Comparison of ENCODE assay signal across 10 cellular contexts in genomic region chrX:133413218-133413925, GRCh38. TPM values are rescaled to one million over a fixed set of nuclear protein-coding genes. Genes with fewer than 3 reads are reported as not detected.
DNase-seq lines count a peak whose midpoint lies in the region; ATAC-seq and TF ChIP-seq lines count a peak whose summit lies in the region.
"Had no signal": no experiment of that assay in that cellular context is flagged by ENCODE, and none has a peak within 500 bp of the region (broad histone marks: within the 10 kb centered on the region; RNA-seq: fewer than 3 reads in every experiment).

No MANE protein-coding gene starts in this region.

- no peak for TF ChIP-seq CTCF in GM23338 (conservative IDR thresholded peaks at IDR 0.05; ENCODE audit: low read depth in 2 of 2)
- no peak for TF ChIP-seq CTCF in body of pancreas (IDR thresholded peaks at IDR 0.05)
- TF ChIP-seq CTCF in sigmoid colon (IDR thresholded peaks at IDR 0.05), result no peak
- TF ChIP-seq CTCF in MM.1S (IDR thresholded peaks at IDR 0.05; ENCODE audit: low read length), result no peak

- H3K4me2 ChIP-seq in GM23338 (peak overlapping the region; percentile 88), MM.1S (ENCODE audit: low read depth, low read length) (no peak overlapping the region)

- ATAC-seq in GM23338 (no peak), body of pancreas (no peak), GM19351 (IDR thresholded peaks at IDR 0.05; ENCODE audit: unreplicated experiment) (no peak)
- ATAC-seq: activated naive CD8-positive, alpha-beta T cell treated with anti-CD3 and anti-CD28 coated beads, Interleukin-2, amount 50 U/mL, for 24 hours had no signal

- H3K4me1 Mint-ChIP-seq in GM23338, result peaks cover 54% of the 10 kb centered on the region

- peaks cover under 1% of the 10 kb centered on the region; the same call in 1 of the 2 replicates for H3K36me3 ChIP-seq in GM23338 (ENCODE audit: insufficient read depth)
- H3K36me3 ChIP-seq in body of pancreas (replicated peaks in 1 of 2; ENCODE audit: insufficient read depth in 1 of 2, low read depth in 2 of 2), result no peaks in the 10 kb centered on the region
- no peaks in the 10 kb centered on the region for H3K36me3 ChIP-seq in sigmoid colon
- H3K36me3 ChIP-seq in MM.1S (replicated peaks; ENCODE audit: insufficient read depth, low read length), result no peaks in the 10 kb centered on the region

- H3K4me3 ChIP-seq in GM23338, result peak overlapping the region; percentile 78
- peak overlapping the region in 1 of 2 donors; percentile 34 for H3K4me3 ChIP-seq in body of pancreas
- H3K4me3 ChIP-seq in iPS-18c (ENCODE audit: insufficient read depth, low read depth, low read length), result peak overlapping the region; percentile 66
- H3K4me3 ChIP-seq in sigmoid colon, result peak overlapping the region; percentile 68 to 77 (median 72)
- H3K4me3 ChIP-seq in MM.1S (ENCODE audit: low read length), result no peak overlapping the region

- no peak overlapping the region for H3K9ac ChIP-seq in MM.1S (ENCODE audit: low read length)

- H3K9me2 ChIP-seq in GM23338 (ENCODE audit: insufficient read depth) (no peaks in the 10 kb centered on the region), MM.1S (replicated peaks; ENCODE audit: insufficient read depth, low read length) (no peaks in the 10 kb centered on the region)

- H3K79me2 ChIP-seq in GM23338 (replicated peaks; ENCODE audit: insufficient read depth) (peaks cover 67% of the 10 kb centered on the region), MM.1S (ENCODE audit: low read length) (no peaks in the 10 kb centered on the region)

- peaks cover 8% of the 10 kb centered on the region for H3K27me3 Mint-ChIP-seq in GM23338 (ENCODE audit: insufficient read depth, low read depth, poor library complexity)

- H3K4me1 ChIP-seq in GM23338 (ENCODE audit: insufficient read depth) (peaks cover 41% of the 10 kb centered on the region), body of pancreas (peaks cover 25% of the 10 kb centered on the region), sigmoid colon (peaks cover 0 to 18% (median 9%) of the 10 kb centered on the region in 4 donors), MM.1S (ENCODE audit: low read length) (no peaks in the 10 kb centered on the region)

- H4K20me1 ChIP-seq in GM23338 (replicated peaks; ENCODE audit: insufficient read depth) (peaks cover 38% of the 10 kb centered on the region), MM.1S (ENCODE audit: insufficient read depth, low read length) (no peaks in the 10 kb centered on the region)

- intact Hi-C loops in body of pancreas (cut with DNase I) (no loop called here), sigmoid colon (cut with DNase I) (loop anchor here (5.0 kb wide), 1 partner anchor 81 kb away; no protein-coding TSS in a partner anchor)

- DNase-seq in GM23338 (ENCODE audit: low spot score) (peak; percentile 9), body of pancreas (peak in 3 of 4 donors; percentile 16 to 40 (median 26)), sigmoid colon (peak; percentile 73), MM.1S (no peak)
- no peak for DNase-seq in stimulated activated CD4-positive, alpha-beta T cell treated with anti-CD3 and anti-CD28 coated beads, Interleukin-4, amount 100 ng/mL, for 1 hour
- no peak for DNase-seq in stimulated activated CD4-positive, alpha-beta T cell treated with anti-CD3 and anti-CD28 coated beads, Interleukin-2, amount 100 ng/mL, for 48 hours
- DNase-seq: activated naive CD8-positive, alpha-beta T cell treated with anti-CD3 and anti-CD28 coated beads, Interleukin-2, amount 50 U/mL, for 24 hours; DMS53 had no signal

- H3K9me3 Mint-ChIP-seq in GM23338, result no peaks in the 10 kb centered on the region
- H3K9me3 Mint-ChIP-seq: activated naive CD8-positive, alpha-beta T cell treated with anti-CD3 and anti-CD28 coated beads, Interleukin-2, amount 50 U/mL, for 24 hours had no signal

- H3K4me3 Mint-ChIP-seq in GM23338, result peak overlapping the region; percentile 94
- H3K4me3 Mint-ChIP-seq: activated naive CD8-positive, alpha-beta T cell treated with anti-CD3 and anti-CD28 coated beads, Interleukin-2, amount 50 U/mL, for 24 hours had no signal

- no peaks in the 10 kb centered on the region for H3K27me3 ChIP-seq in GM23338 (ENCODE audit: insufficient read depth)
- H3K27me3 ChIP-seq in body of pancreas, result no peaks in the 10 kb centered on the region
- H3K27me3 ChIP-seq in sigmoid colon, result peaks cover 0 to 4% (median 0%) of the 10 kb centered on the region in 3 donors
- no peaks in the 10 kb centered on the region for H3K27me3 ChIP-seq in MM.1S (replicated peaks; ENCODE audit: insufficient read depth, low read length)

- peaks cover 51% of the 10 kb centered on the region for H3K36me3 Mint-ChIP-seq in GM23338 (ENCODE audit: low read depth)

- H2AFZ ChIP-seq in GM23338, result no peak overlapping the region
- H2AFZ ChIP-seq in MM.1S (ENCODE audit: low read length), result no peak overlapping the region

- TF ChIP-seq POLR2A in body of pancreas (IDR thresholded peaks at IDR 0.05), result no peak
- no peak for TF ChIP-seq POLR2A in sigmoid colon (IDR thresholded peaks at IDR 0.05)

- H3K9me3 ChIP-seq in body of pancreas (no peaks in the 10 kb centered on the region), iPS-18c (ENCODE audit: control insufficient read depth, insufficient read depth, low read length) (peaks cover 6% of the 10 kb centered on the region), sigmoid colon (no peaks in the 10 kb centered on the region), MM.1S (replicated peaks; ENCODE audit: insufficient read depth, low read length) (no peaks in the 10 kb centered on the region)

- 3% methylated on average over 5 to 37 of the region's 38 CpGs for WGBS in body of pancreas, 2 donors
- 6 to 7% methylated on average over 38 of the region's 38 CpGs for WGBS in sigmoid colon, 2 donors

- H3K27ac ChIP-seq in GM23338 (ENCODE audit: low read depth) (no peak overlapping the region), body of pancreas (peak overlapping the region in 3 of 4 donors; percentile 11 to 75 (median 25)), sigmoid colon (peak overlapping the region; percentile 85 to 89 (median 87)), MM.1S (ENCODE audit: low read length) (no peak overlapping the region)

- no peaks in the 10 kb centered on the region for H3F3A ChIP-seq in GM23338 (replicated peaks; ENCODE audit: low read depth)
- no peaks in the 10 kb centered on the region for H3F3A ChIP-seq in MM.1S (ENCODE audit: insufficient read depth, low read length)

- TF ChIP-seq EP300 in sigmoid colon (IDR thresholded peaks at IDR 0.05), result no peak

- no peak overlapping the region for H3K27ac Mint-ChIP-seq in GM23338
- H3K27ac Mint-ChIP-seq: activated naive CD8-positive, alpha-beta T cell treated with anti-CD3 and anti-CD28 coated beads, Interleukin-2, amount 50 U/mL, for 24 hours had no signal

TF ChIP-seq in GM23338, 12 proteins besides CTCF, POLR2A, EP300 and RAD21 (continues in another document):
- TF ChIP-seq ETS1 (IDR thresholded peaks at IDR 0.05), result no peak
- no peak for TF ChIP-seq EZH2 (IDR thresholded peaks at IDR 0.05; ENCODE audit: low read depth, unreplicated experiment)
- no peak for TF ChIP-seq NANOG (IDR thresholded peaks at IDR 0.05; ENCODE audit: borderline replicate concordance)
- no peak for TF ChIP-seq CREB1 (CRISPR knock-in tag; IDR thresholded peaks at IDR 0.05; ENCODE audit: low read depth)
- TF ChIP-seq STAT1 (IDR thresholded peaks at IDR 0.05; ENCODE audit: unreplicated experiment), result no peak
- no peak for TF ChIP-seq POLR2AphosphoS5 (IDR thresholded peaks at IDR 0.05; ENCODE audit: low read depth)
- no peak for TF ChIP-seq EZH2phosphoT487 (IDR thresholded peaks at IDR 0.05; ENCODE audit: unreplicated experiment)
- TF ChIP-seq ZNF331 (CRISPR knock-in tag; IDR thresholded peaks at IDR 0.05; ENCODE audit: low read depth), result no peak
- no peak for TF ChIP-seq JUNB (IDR thresholded peaks at IDR 0.05; ENCODE audit: unreplicated experiment)

RNA-seq across cellular contexts. Expression of gene GPC4, which starts 1.9 kb away (rescaled TPM):
- total RNA-seq in GM23338 (2014; rRNA removed; shearing (Covaris generic)), result 183 and 184 TPM in 2 replicates
- polyA plus RNA-seq in GM23338 (2016; fragmentation: Nextera tagmentation; extraction: Ambion mirVana) (124 and 125 TPM in 2 replicates), sigmoid colon (1 to 10 TPM; 1.2 to 9.4 (median 2.3) TPM)
- total RNA-seq in body of pancreas (10 to 100 TPM in 1 of 2 donors, 1 to 10 TPM in 1; 9.3 to 11.2 TPM), sigmoid colon (10 to 100 TPM; 25.3 to 45.7 (median 28.1) TPM)

Comparison
In these comparisons a context has a peak if more than half of its experiments do, and no peak if none do; other contexts are left out.
1. DNase-seq: peak in GM23338 (single experiment), body of pancreas (3 of 4) and sigmoid colon (single experiment); none in MM.1S (single experiment), stimulated activated CD4-positive, alpha-beta T cell treated with anti-CD3 and anti-CD28 coated beads, Interleukin-4, amount 100 ng/mL, for 1 hour (single experiment) and stimulated activated CD4-positive, alpha-beta T cell treated with anti-CD3 and anti-CD28 coated beads, Interleukin-2, amount 100 ng/mL, for 48 hours (0 of 2).
2. H3K27ac ChIP-seq: peak in body of pancreas (3 of 4) and sigmoid colon (4 of 4); none in GM23338 (single experiment) and MM.1S (single experiment).